ENCODE assay signal across 18 cellular contexts in genomic region chrX:19595036-19595435, GRCh38.
DNase-seq lines count a peak whose midpoint lies in the region; ATAC-seq, FAIRE-seq and TF ChIP-seq lines count a peak whose summit lies in the region.
"Had no signal": no experiment of that assay in that cellular context is flagged by ENCODE, and none has a peak within 500 bp of the region (broad histone marks: within the 10 kb centered on the region; RNA-seq: fewer than 3 reads in every experiment).

No MANE protein-coding gene starts in this region.

- ATAC-seq in effector memory CD8-positive, alpha-beta T cell (replicated peaks) = no peak
- ATAC-seq in HepG2 = no peak
- no peak for ATAC-seq in HG03095 (IDR thresholded peaks at IDR 0.05; ENCODE audit: unreplicated experiment)
- ATAC-seq: activated naive CD4-positive, alpha-beta T cell treated with anti-CD3 and anti-CD28 coated beads, Interleukin-2, amount 50 U/mL, for 72 hours had no signal

- no peaks in the 10 kb centered on the region for H3K27me3 Mint-ChIP-seq in effector memory CD8-positive, alpha-beta T cell

- 63% methylated on average over 7 of the region's 7 CpGs for WGBS in HUES64
- WGBS in HepG2 (ENCODE audit: low lambda C conversion rate) = 89% methylated on average over 6 of the region's 7 CpGs
- 42 to 62% (median 51%) methylated on average over 7 of the region's 7 CpGs for WGBS in spleen, 5 donors

- H3K27ac ChIP-seq in A673 (ENCODE audit: low read depth, low read length, poor library complexity, severe bottlenecking) (no peak overlapping the region), HUES64 (ENCODE audit: low read depth, low read length) (peak overlapping the region; percentile 30; the same call in 1 of the 2 replicates), HepG2 (ENCODE audit: extremely low read length, insufficient read depth, low read length) (no peak overlapping the region), spleen (peak overlapping the region in 3 of 8 donors; percentile 13 to 26 (median 23))
- H3K27ac ChIP-seq: esophagus muscularis mucosa, SJSA1, suprapubic skin had no signal

- H3K9ac ChIP-seq in HUES64 (ENCODE audit: low read depth, low read length) = no peak overlapping the region
- no peak overlapping the region for H3K9ac ChIP-seq in HepG2 (ENCODE audit: insufficient read depth, low read depth, low read length)

- in situ Hi-C loops in HepG2 (cut with HindIII; ENCODE audit: extremely low pct_ligation_motif_present, low pct_unique_long_range_greater_than_20kb) = no loop called here

- CTCF ChIA-PET in A673 (lab: Charles Lee) (interaction anchor here (0.6 kb wide), 1 partner anchor 292 kb away, joined by 4 read pairs; the partner anchor contains the start of gene SH3KBP1), HepG2 (lab: Yijun Ruan, JAX; ENCODE audit: low intra/inter-chr PET ratio, low total read pairs) (no interaction called here)

- BruUV-seq in A673 (replicated peaks; lab: Mats Ljungman, UMichigan) (no TSS peak), HepG2 (replicated peaks; lab: Mats Ljungman, UMichigan) (no TSS peak)

- TF ChIP-seq EP300 in HepG2 (IDR thresholded peaks at IDR 0.05; ENCODE audit: low read depth in 2 of 2, low read length in 2 of 2) (no peak), HepG2 (CRISPR knock-in tag; IDR thresholded peaks at IDR 0.05; ENCODE audit: borderline replicate concordance) (no peak)

- H3K27me3 ChIP-seq in A673 (replicated peaks; ENCODE audit: insufficient read depth, low read depth, low read length, poor library complexity) = no peaks in the 10 kb centered on the region
- H3K27me3 ChIP-seq in HUES64 (ENCODE audit: insufficient read depth, low read length) = no peaks in the 10 kb centered on the region
- no peaks in the 10 kb centered on the region for H3K27me3 ChIP-seq in HepG2 (ENCODE audit: control insufficient read depth in 1 of 2, insufficient read depth in 2 of 2, low read length in 2 of 2)
- no peaks in the 10 kb centered on the region for H3K27me3 ChIP-seq in spleen (replicated peaks in 1 of 7)
- H3K27me3 ChIP-seq: esophagus muscularis mucosa, SJSA1, suprapubic skin had no signal

- no peaks in the 10 kb centered on the region for H4K20me1 ChIP-seq in HepG2 (ENCODE audit: insufficient read depth, low read length)

- TF ChIP-seq CTCF in A673 (conservative IDR thresholded peaks at IDR 0.05; ENCODE audit: low read depth, low read length) = no peak
- no peak for TF ChIP-seq CTCF in HepG2 (CRISPR knock-in tag; IDR thresholded peaks at IDR 0.05)
- no peak for TF ChIP-seq CTCF in spleen (IDR thresholded peaks at IDR 0.05 in 8 of 11, conservative IDR thresholded peaks at IDR 0.05 in 3 of 11)

- H2AFZ ChIP-seq in HepG2 (ENCODE audit: low read length) = no peak overlapping the region

- no peak overlapping the region for H3K4me3 ChIP-seq in A673 (ENCODE audit: low read depth, low read length, poor library complexity, severe bottlenecking)
- H3K4me3 ChIP-seq in HUES64 (ENCODE audit: low read length) = no peak overlapping the region
- H3K4me3 ChIP-seq in HepG2 (replicated peaks in 1 of 3; ENCODE audit: insufficient read depth in 1 of 3, low read depth in 2 of 3, low read length in 3 of 3) = no peak overlapping the region
- H3K4me3 ChIP-seq in spleen = no peak overlapping the region
- H3K4me3 ChIP-seq: esophagus muscularis mucosa, SJSA1, suprapubic skin had no signal

- H3K36me3 Mint-ChIP-seq in effector memory CD8-positive, alpha-beta T cell (ENCODE audit: insufficient read depth) = peaks cover 36% of the 10 kb centered on the region

- H3K4me2 ChIP-seq in HepG2 (ENCODE audit: low read depth, low read length) = no peak overlapping the region

- H3K36me3 ChIP-seq in A673 (ENCODE audit: insufficient read depth, low read length, poor library complexity, severe bottlenecking) (no peaks in the 10 kb centered on the region), HUES64 (ENCODE audit: insufficient read depth, low read length) (no peaks in the 10 kb centered on the region), HepG2 (replicated peaks in 1 of 2; ENCODE audit: control insufficient read depth in 1 of 2, insufficient read depth in 2 of 2, low read length in 2 of 2) (peaks cover 0 to 6% of the 10 kb centered on the region in 2 experiments; a peak in 1 of 5 replicates), spleen (peaks cover 0 to 27% (median 0%) of the 10 kb centered on the region in 6 donors)
- H3K36me3 ChIP-seq: suprapubic skin had no signal

- TF ChIP-seq POLR2A in HepG2 (IDR thresholded peaks at IDR 0.05; ENCODE audit: insufficient read depth in 1 of 2, low read depth in 2 of 2, low read length in 2 of 2) (no peak), spleen (IDR thresholded peaks at IDR 0.05) (no peak)

- TF ChIP-seq RAD21 in HepG2 (CRISPR knock-in tag; IDR thresholded peaks at IDR 0.05) = no peak

- no peaks in the 10 kb centered on the region for H3K79me2 ChIP-seq in HepG2 (ENCODE audit: insufficient read depth, low read length)

- H3K9me3 ChIP-seq in A673 (ENCODE audit: low read depth, low read length, poor library complexity, severe bottlenecking) (no peaks in the 10 kb centered on the region), HUES64 (ENCODE audit: insufficient read depth, low read depth, low read length) (no peaks in the 10 kb centered on the region), HepG2 (ENCODE audit: low read length) (no peaks in the 10 kb centered on the region), spleen (no peaks in the 10 kb centered on the region)
- H3K9me3 ChIP-seq: SJSA1, suprapubic skin had no signal

- H3K4me1 ChIP-seq in A673 (ENCODE audit: insufficient read depth, low read length, poor library complexity, severe bottlenecking) (peaks cover 6% of the 10 kb centered on the region), HUES64 (ENCODE audit: insufficient read depth, low read length) (peaks cover 13% of the 10 kb centered on the region; the same call in 1 of the 2 replicates), HepG2 (ENCODE audit: insufficient read depth, low read length) (no peaks in the 10 kb centered on the region), spleen (peaks cover 0 to 15% (median 0%) of the 10 kb centered on the region in 6 donors)
- H3K4me1 ChIP-seq: SJSA1, suprapubic skin had no signal

- peaks cover 7 to 21% of the 10 kb centered on the region in 2 donors for H3K4me1 Mint-ChIP-seq in effector memory CD8-positive, alpha-beta T cell (ENCODE audit: low read depth in 2 of 2)

- H3K27ac Mint-ChIP-seq in effector memory CD8-positive, alpha-beta T cell = peak overlapping the region; percentile 35 to 46

- FAIRE-seq in HepG2 (lab: Jason Lieb, UNC) = no peak
- FAIRE-seq: HTR-8/SVneo, small intestine had no signal

- H3K4me3 Mint-ChIP-seq in effector memory CD8-positive, alpha-beta T cell = no peak overlapping the region

- intact Hi-C loops in A673 (cut with micrococcal nuclease; ENCODE audit: unreplicated experiment) (loop anchor here (10.0 kb wide), 1 partner anchor 470 kb away; no protein-coding TSS in a partner anchor), HepG2 (cut with micrococcal nuclease; ENCODE audit: unreplicated experiment) (no loop called here), spleen (cut with DNase I; ENCODE audit: low total_unique reads) (no loop called here)

- POLR2A ChIA-PET in A673 (lab: Charles Lee; ENCODE audit: low non-redundant PET) = no interaction called here
- POLR2A ChIA-PET in HepG2 (lab: Yijun Ruan, JAX) = no interaction called here

- peak; percentile 30 for DNase-seq in A673 (ENCODE audit: low spot score)
- no peak for DNase-seq in effector memory CD8-positive, alpha-beta T cell
- no peak for DNase-seq in HepG2 (ENCODE audit: low spot score)
- no peak for DNase-seq in spleen
- DNase-seq in stimulated activated CD4-positive, alpha-beta T cell treated with anti-CD3 and anti-CD28 coated beads, Interleukin-2, amount 100 ng/mL, for 48 hours = no peak
- DNase-seq in NCI-H2107 treated with DMSO at 0.1 percent for 48 hours (lab: John Stamatoyannopoulos, UW; ENCODE audit: unreplicated experiment) = no peak
- DNase-seq: activated CD8-positive, alpha-beta memory T cell treated with anti-CD3 and anti-CD28 coated beads, Interleukin-2, amount 50 U/mL, for 48 hours; DMS153; MV-4-11; NCI-H2107; small intestine had no signal

- no peaks in the 10 kb centered on the region for H3K9me3 Mint-ChIP-seq in effector memory CD8-positive, alpha-beta T cell
- H3K9me3 Mint-ChIP-seq: activated naive CD4-positive, alpha-beta T cell treated with anti-CD3 and anti-CD28 coated beads, Interleukin-2, amount 50 U/mL, for 72 hours had no signal

TF ChIP-seq in HepG2, 621 proteins besides CTCF, POLR2A, EP300 and RAD21 (continues in another document):
- TF ChIP-seq MAFK (conservative IDR thresholded peaks at IDR 0.05 in 1 of 2, IDR thresholded peaks at IDR 0.05 in 1 of 2; ENCODE audit: low read length in 2 of 2) (peak; percentile 36 to 66; a peak in 3 of 4 replicates), SOX5 (CRISPR knock-in tag; IDR thresholded peaks at IDR 0.05; ENCODE audit: borderline replicate concordance) (no peak), UBTF (CRISPR knock-in tag; IDR thresholded peaks at IDR 0.05) (no peak), SATB2 (CRISPR knock-in tag; IDR thresholded peaks at IDR 0.05) (no peak)
